ENCODE assay signal across 10 cellular contexts in the genomic region with DNA sequence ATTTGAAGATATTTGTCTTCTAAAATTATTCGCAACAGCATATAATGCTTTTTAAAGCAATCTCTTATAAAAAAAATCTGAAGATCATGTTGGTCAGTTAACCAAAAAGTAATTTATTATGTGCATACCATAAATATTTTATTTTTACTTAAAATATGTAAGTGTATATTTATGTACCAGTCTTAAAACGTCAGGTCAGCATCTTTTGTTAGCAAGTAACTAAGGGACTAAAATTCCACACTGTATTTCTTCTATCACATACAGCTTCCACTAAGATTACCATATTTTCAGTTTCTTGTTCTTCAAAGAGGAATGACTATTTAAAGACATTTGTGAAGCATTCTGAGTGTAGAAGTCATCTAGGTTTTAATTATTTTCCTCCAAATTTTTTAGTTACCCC. TPM values are rescaled to one million over a fixed set of nuclear protein-coding genes. Genes with fewer than 3 reads are reported as not detected.
"Had no signal": no experiment of that assay in that cellular context is flagged by ENCODE, and none has a peak within 500 bp of the region (broad histone marks: within the 10 kb centered on the region; RNA-seq: fewer than 3 reads in every experiment).

No MANE protein-coding gene starts in this region.

- H3K36me3 ChIP-seq: HAP-1 had no signal

- H3K9me3 ChIP-seq: HAP-1 had no signal

- H3K4me1 ChIP-seq: HAP-1 had no signal

- H3K27ac ChIP-seq: KMS-11 had no signal

- H3K9ac ChIP-seq: KMS-11 had no signal

- FAIRE-seq: HTR-8/SVneo had no signal

- H3K4me3 ChIP-seq: GM23338, HAP-1 had no signal

- H3K4me2 ChIP-seq: GM23338, KMS-11 had no signal

- DNase-seq: H7, HFFc6, Karpas-422, KBM-7 had no signal

- H2AFZ ChIP-seq: GM23338 had no signal

- ATAC-seq: GM23338, HCT116 had no signal

RNA-seq across cellular contexts. Expression of a gene that starts 19.6 kb away (rescaled TPM):
- total RNA-seq: HT-29 had no signal
